9 cellular contexts compared by ENCODE assay signal in genomic region chrX:6226646-6227444, GRCh38. TPM values are rescaled to one million over a fixed set of nuclear protein-coding genes. Genes with fewer than 3 reads are reported as not detected.
A peak's percentile ranks its signal among the peaks of the same experiment; 100 is the strongest.
DNase-seq lines count a peak whose midpoint lies in the region; ATAC-seq, FAIRE-seq and TF ChIP-seq lines count a peak whose summit lies in the region.
"Had no signal": no experiment of that assay in that cellular context is flagged by ENCODE, and none has a peak within 500 bp of the region (broad histone marks: within the 10 kb centered on the region; RNA-seq: fewer than 3 reads in every experiment).

No MANE protein-coding gene starts in this region.

- H3K36me3 ChIP-seq in SK-N-SH (replicated peaks in 1 of 2; ENCODE audit: control insufficient read depth in 1 of 2, insufficient read depth in 2 of 2, low read length in 1 of 2) (no peaks in the 10 kb centered on the region), muscle layer of duodenum (ENCODE audit: control insufficient read depth in 1 of 2, insufficient read depth in 2 of 2, low read length in 2 of 2) (no peaks in the 10 kb centered on the region), upper lobe of right lung (no peaks in the 10 kb centered on the region)

- TF ChIP-seq EP300 in SK-N-SH (IDR thresholded peaks at IDR 0.05; ENCODE audit: borderline replicate concordance in 1 of 2, low read depth in 1 of 2, low read length in 1 of 2) = no peak

- ATAC-seq in SK-N-SH treated with all-trans-retinoic acid at 6 μM for 48 hours (no peak; the same call in 2 of the 3 replicates), upper lobe of right lung (no peak), HG02840 (IDR thresholded peaks at IDR 0.05; ENCODE audit: low FRiP score, unreplicated experiment) (no peak), GM19324 (IDR thresholded peaks at IDR 0.05; ENCODE audit: low FRiP score, unreplicated experiment) (no peak)

- no peak overlapping the region for H2AFZ ChIP-seq in SK-N-SH (ENCODE audit: low read depth)

- TF ChIP-seq RAD21 in SK-N-SH (IDR thresholded peaks at IDR 0.05; ENCODE audit: low read length) = no peak

- FAIRE-seq in frontal cortex (lab: Jason Lieb, UNC) = no peak

- 2% methylated on average over 23 of the region's 60 CpGs for WGBS in SK-N-SH (ENCODE audit: low lambda C conversion rate)

- peak overlapping the region in 1 of 2 experiments; percentile 47; a peak in 2 of 4 replicates for H3K4me3 ChIP-seq in SK-N-SH (ENCODE audit: low read depth in 2 of 2, low read length in 1 of 2)
- peak overlapping the region; percentile 38 for H3K4me3 ChIP-seq in epithelial cell of esophagus (ENCODE audit: low read length)
- H3K4me3 ChIP-seq in muscle layer of duodenum (ENCODE audit: low read depth in 1 of 2, low read length in 2 of 2) = peak overlapping the region; percentile 21 to 72
- peak overlapping the region; percentile 30 for H3K4me3 ChIP-seq in upper lobe of right lung

- CTCF ChIA-PET in SK-N-SH (lab: Yijun Ruan, JAX) = no interaction called here

- H3F3A ChIP-seq in SK-N-SH (replicated peaks; ENCODE audit: insufficient read depth) = no peaks in the 10 kb centered on the region

- H4K20me1 ChIP-seq in SK-N-SH (ENCODE audit: insufficient read depth) = no peaks in the 10 kb centered on the region

- H3K9me3 ChIP-seq in SK-N-SH (no peaks in the 10 kb centered on the region), muscle layer of duodenum (ENCODE audit: control insufficient read depth in 1 of 2, low read length in 2 of 2) (no peaks in the 10 kb centered on the region), upper lobe of right lung (no peaks in the 10 kb centered on the region)

- TF ChIP-seq CTCF in SK-N-SH (IDR thresholded peaks at IDR 0.05) (no peak), epithelial cell of esophagus (IDR thresholded peaks at IDR 0.05; ENCODE audit: insufficient read depth, low read depth, low read length, missing control alignments) (no peak), upper lobe of right lung (IDR thresholded peaks at IDR 0.05) (no peak)

- H3K79me2 ChIP-seq in SK-N-SH (ENCODE audit: insufficient read depth) = no peaks in the 10 kb centered on the region

- H3K4me2 ChIP-seq in SK-N-SH = peak overlapping the region; percentile 37; the same call in 1 of the 2 replicates

- no peaks in the 10 kb centered on the region for H3K27me3 ChIP-seq in SK-N-SH (ENCODE audit: insufficient read depth)
- no peaks in the 10 kb centered on the region for H3K27me3 ChIP-seq in muscle layer of duodenum (ENCODE audit: low read depth, low read length)
- no peaks in the 10 kb centered on the region for H3K27me3 ChIP-seq in upper lobe of right lung

- intact Hi-C loops in upper lobe of right lung (cut with DNase I) = no loop called here

- H3K27ac ChIP-seq in SK-N-SH (ENCODE audit: low read depth in 2 of 2, low read length in 1 of 2) (peak overlapping the region in 1 of 2 experiments; percentile 3; a peak in 1 of 4 replicates), muscle layer of duodenum (ENCODE audit: low read length) (no peak overlapping the region), upper lobe of right lung (no peak overlapping the region)

- peak; percentile 68 for DNase-seq in SK-N-SH
- no peak for DNase-seq in epithelial cell of esophagus (ENCODE audit: low read depth)
- no peak for DNase-seq in upper lobe of right lung
- no peak for DNase-seq in frontal cortex (ENCODE audit: low spot score in 2 of 2)
- DNase-seq: AML-193 had no signal

- H3K9me2 ChIP-seq in SK-N-SH = no peaks in the 10 kb centered on the region

- no peaks in the 10 kb centered on the region; a peak in 1 of 4 replicates for H3K4me1 ChIP-seq in SK-N-SH (ENCODE audit: control insufficient read depth in 1 of 2, insufficient read depth in 2 of 2, low read depth in 1 of 2, low read length in 1 of 2)
- peaks cover 0 to 10% of the 10 kb centered on the region in 2 donors for H3K4me1 ChIP-seq in muscle layer of duodenum (ENCODE audit: control insufficient read depth in 1 of 2, insufficient read depth in 2 of 2, low read length in 2 of 2)
- H3K4me1 ChIP-seq in upper lobe of right lung = no peaks in the 10 kb centered on the region

- POLR2A ChIA-PET in SK-N-SH (lab: Yijun Ruan, JAX) = no interaction called here

- H3K9ac ChIP-seq in SK-N-SH = no peak overlapping the region

TF ChIP-seq in SK-N-SH, 30 proteins besides CTCF, POLR2A, EP300 and RAD21:
- no peak for TF ChIP-seq SIN3A (IDR thresholded peaks at IDR 0.05; ENCODE audit: borderline replicate concordance, low read depth, low read length)

TF ChIP-seq in SK-N-SH treated with all-trans-retinoic acid at 6 μM for 48 hours, 23 proteins besides CTCF, POLR2A, EP300 and RAD21:
- TF ChIP-seq ZC3H10 (CRISPR knock-in tag; IDR thresholded peaks at IDR 0.05) (no peak), BACH2 (CRISPR knock-in tag; IDR thresholded peaks at IDR 0.05; ENCODE audit: borderline replicate concordance) (no peak), ISL1 (CRISPR knock-in tag; IDR thresholded peaks at IDR 0.05) (no peak), OSR1 (CRISPR knock-in tag; IDR thresholded peaks at IDR 0.05) (no peak), TSHZ2 (CRISPR knock-in tag; IDR thresholded peaks at IDR 0.05) (no peak), ZFP30 (CRISPR knock-in tag; IDR thresholded peaks at IDR 0.05) (no peak)

RNA-seq across cellular contexts. Expression of gene NLGN4X, which starts 1.8 kb away (rescaled TPM):
- 0.05 and 0.31 TPM in 2 replicates for polyA plus RNA-seq in SK-N-SH (2012; rRNA removed)
- 0.13 and 0.46 TPM in 2 replicates for polyA plus RNA-seq in SK-N-SH (2012; cell fraction: cytosol; rRNA removed)
- polyA plus RNA-seq in SK-N-SH (2012; cell fraction: nucleus; rRNA removed) = 0.06 and 0.14 TPM in 2 replicates
- total RNA-seq in upper lobe of right lung (4.2 TPM), frontal cortex (40.8 TPM)
